13 cellular contexts compared by ENCODE assay signal in the genomic region with DNA sequence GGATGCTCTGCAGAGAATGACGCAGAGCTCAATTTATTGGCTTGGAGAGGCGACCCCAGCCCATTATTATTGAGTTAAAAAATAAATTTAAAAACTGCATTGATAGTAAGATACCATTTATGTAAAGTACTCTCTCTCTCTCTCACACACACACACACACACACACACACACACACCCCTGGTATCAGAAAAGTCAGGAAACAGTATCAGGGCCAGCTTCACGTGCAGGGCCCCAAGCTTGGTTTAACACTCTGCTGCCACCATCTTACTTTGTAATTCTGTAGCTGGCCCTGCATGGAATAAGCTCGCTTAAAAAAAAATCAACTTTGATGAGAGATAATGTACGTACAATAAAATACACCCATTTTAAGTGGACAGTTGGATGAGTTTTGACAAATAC. TPM values are rescaled to one million over a fixed set of nuclear protein-coding genes. Genes with fewer than 3 reads are reported as not detected.
DNase-seq lines count a peak whose midpoint lies in the region; ATAC-seq and TF ChIP-seq lines count a peak whose summit lies in the region.
"Had no signal": no experiment of that assay in that cellular context is flagged by ENCODE, and none has a peak within 500 bp of the region (broad histone marks: within the 10 kb centered on the region; RNA-seq: fewer than 3 reads in every experiment).

No MANE protein-coding gene starts in this region.

- peaks cover 61% of the 10 kb centered on the region for H3K4me1 ChIP-seq in CD4-positive, alpha-beta memory T cell (ENCODE audit: insufficient read depth, low read length)

- peaks cover 0 to 2% (median 0%) of the 10 kb centered on the region in 8 donors for H3K9me3 Mint-ChIP-seq in CD4-positive, alpha-beta memory T cell
- H3K9me3 Mint-ChIP-seq in activated T-helper 1 cell treated with anti-CD3 and anti-CD28 coated beads, Interleukin-12 subunit alpha, Interleukin-12 subunit beta, Interleukin-2, Interleukin-4 antibody, amounts not matched to agents 30 ng/mL and 10 ng/mL and 1 ng/mL, durations not matched to agents 14 hours and 24 hours and 36 hours = no peaks in the 10 kb centered on the region
- H3K9me3 Mint-ChIP-seq in natural killer cell = no peaks in the 10 kb centered on the region

- H3K27me3 ChIP-seq in CD4-positive, alpha-beta memory T cell (ENCODE audit: insufficient read depth, low read length) = no peaks in the 10 kb centered on the region

- no peaks in the 10 kb centered on the region for H3K9me3 ChIP-seq in CD4-positive, alpha-beta memory T cell (ENCODE audit: control insufficient read depth in 1 of 2, low read length in 2 of 2)
- H3K9me3 ChIP-seq: thoracic aorta had no signal

- ATAC-seq in natural killer cell (peak in 2 of 3 donors; percentile 25 to 27), GM18517 (IDR thresholded peaks at IDR 0.05; ENCODE audit: unreplicated experiment) (no peak)

- no peaks in the 10 kb centered on the region for H3K27me3 Mint-ChIP-seq in CD4-positive, alpha-beta memory T cell
- H3K27me3 Mint-ChIP-seq in activated T-helper 1 cell treated with anti-CD3 and anti-CD28 coated beads, Interleukin-12 subunit alpha, Interleukin-12 subunit beta, Interleukin-2, Interleukin-4 antibody, amounts not matched to agents 30 ng/mL and 10 ng/mL and 1 ng/mL, durations not matched to agents 14 hours and 24 hours and 36 hours (ENCODE audit: insufficient read depth) = no peaks in the 10 kb centered on the region
- H3K27me3 Mint-ChIP-seq in natural killer cell (ENCODE audit: low read depth in 2 of 2) = no peaks in the 10 kb centered on the region

- CTCF ChIA-PET in CD4-positive, alpha-beta memory T cell (lab: Charles Lee; ENCODE audit: partially characterized antibody) = interaction anchor here (0.6 to 6.4 kb wide), 34 partner anchors 9 to 145 kb away, joined by 3 to 54 read pairs (median 5); a partner anchor contains a TSS

- intact Hi-C loops in CD4-positive, alpha-beta memory T cell (cut with micrococcal nuclease) = loop anchor here (1.0 to 2.0 kb wide), 6 partner anchors 16 to 60 kb away; a partner anchor contains a TSS
- intact Hi-C loops in activated T-helper 1 cell treated with anti-CD3 and anti-CD28 coated beads, Interleukin-12 subunit alpha, Interleukin-12 subunit beta, Interleukin-2, Interleukin-4 antibody, amounts not matched to agents 30 ng/mL and 10 ng/mL and 1 ng/mL, durations not matched to agents 14 hours and 24 hours and 36 hours (cut with micrococcal nuclease) = loop anchor here (1.0 to 2.0 kb wide), 4 partner anchors 12 to 38 kb away; no protein-coding TSS in a partner anchor
- intact Hi-C loops in natural killer cell (cut with micrococcal nuclease) = no loop called here

- H3K4me1 Mint-ChIP-seq in CD4-positive, alpha-beta memory T cell = peaks cover 35 to 66% (median 43%) of the 10 kb centered on the region in 4 donors
- H3K4me1 Mint-ChIP-seq in activated T-helper 1 cell treated with anti-CD3 and anti-CD28 coated beads, Interleukin-12 subunit alpha, Interleukin-12 subunit beta, Interleukin-2, Interleukin-4 antibody, amounts not matched to agents 30 ng/mL and 10 ng/mL and 1 ng/mL, durations not matched to agents 14 hours and 24 hours and 36 hours (ENCODE audit: low read depth) = peaks cover 54% of the 10 kb centered on the region
- peaks cover 13 to 16% of the 10 kb centered on the region in 2 donors for H3K4me1 Mint-ChIP-seq in natural killer cell

- H3K4me3 Mint-ChIP-seq in CD4-positive, alpha-beta memory T cell = peak overlapping the region; percentile 83 to 94 (median 87)
- H3K4me3 Mint-ChIP-seq in activated T-helper 1 cell treated with anti-CD3 and anti-CD28 coated beads, Interleukin-12 subunit alpha, Interleukin-12 subunit beta, Interleukin-2, Interleukin-4 antibody, amounts not matched to agents 30 ng/mL and 10 ng/mL and 1 ng/mL, durations not matched to agents 14 hours and 24 hours and 36 hours = peak overlapping the region; percentile 74
- H3K4me3 Mint-ChIP-seq in natural killer cell = no peak overlapping the region

- H3K27ac Mint-ChIP-seq in CD4-positive, alpha-beta memory T cell = peak overlapping the region; percentile 95 to 100 (median 99)
- H3K27ac Mint-ChIP-seq in activated T-helper 1 cell treated with anti-CD3 and anti-CD28 coated beads, Interleukin-12 subunit alpha, Interleukin-12 subunit beta, Interleukin-2, Interleukin-4 antibody, amounts not matched to agents 30 ng/mL and 10 ng/mL and 1 ng/mL, durations not matched to agents 14 hours and 24 hours and 36 hours = peak overlapping the region; percentile 91
- peak overlapping the region in 1 of 2 donors; percentile 61 for H3K27ac Mint-ChIP-seq in natural killer cell

- DNase-seq in CD4-positive, alpha-beta memory T cell = no peak
- DNase-seq in GM12865 (ENCODE audit: low read depth) = peak; percentile 62
- DNase-seq in activated T-helper 1 cell treated with anti-CD3 and anti-CD28 coated beads, Interleukin-12 subunit alpha, Interleukin-12 subunit beta, Interleukin-2, Interleukin-4 antibody, amounts not matched to agents 30 ng/mL and 10 ng/mL and 1 ng/mL, durations not matched to agents 14 hours and 24 hours and 36 hours (ENCODE audit: low spot score) = no peak
- no peak for DNase-seq in natural killer cell
- DNase-seq in kidney glomerular epithelial cell (lab: John Stamatoyannopoulos, UW) = no peak
- no peak for DNase-seq in putamen (ENCODE audit: low spot score)
- DNase-seq in COLO829 (ENCODE audit: low spot score) = no peak
- DNase-seq: cerebellar nuclear complex; NK-92 treated with Interleukin-12 subunit alpha and Interleukin-12 subunit beta, amount 100 ng/mL, for 24 hours had no signal

- TF ChIP-seq CTCF in GM12865 (IDR thresholded peaks at IDR 0.05; ENCODE audit: insufficient read depth, low read depth, low read length, missing control alignments) (no peak), natural killer cell (IDR thresholded peaks at IDR 0.05) (no peak)

- no peaks in the 10 kb centered on the region for H3K36me3 ChIP-seq in CD4-positive, alpha-beta memory T cell (ENCODE audit: insufficient read depth, low read length)
- H3K36me3 ChIP-seq: thoracic aorta had no signal

- peaks cover 0 to 18% of the 10 kb centered on the region in 2 donors for H3K36me3 Mint-ChIP-seq in CD4-positive, alpha-beta memory T cell
- peaks cover 31% of the 10 kb centered on the region for H3K36me3 Mint-ChIP-seq in activated T-helper 1 cell treated with anti-CD3 and anti-CD28 coated beads, Interleukin-12 subunit alpha, Interleukin-12 subunit beta, Interleukin-2, Interleukin-4 antibody, amounts not matched to agents 30 ng/mL and 10 ng/mL and 1 ng/mL, durations not matched to agents 14 hours and 24 hours and 36 hours (ENCODE audit: low read depth)
- no peaks in the 10 kb centered on the region for H3K36me3 Mint-ChIP-seq in natural killer cell

- peak overlapping the region; percentile 4 to 42 for H3K4me3 ChIP-seq in CD4-positive, alpha-beta memory T cell (ENCODE audit: low read length in 2 of 2)
- H3K4me3 ChIP-seq in GM12865 (ENCODE audit: low read depth, low read length) = peak overlapping the region; percentile 94
- H3K4me3 ChIP-seq: thoracic aorta had no signal

- POLR2A ChIA-PET in CD4-positive, alpha-beta memory T cell (lab: Charles Lee; ENCODE audit: partially characterized antibody) = interaction anchor here (0.7 to 24.4 kb wide), 32 partner anchors 11 to 641 kb away, joined by 3 to 1022 read pairs (median 8); a partner anchor contains a TSS

- peak overlapping the region; percentile 85 for H3K27ac ChIP-seq in CD4-positive, alpha-beta memory T cell (ENCODE audit: low read depth, low read length)

RNA-seq across cellular contexts. Expression of a gene that starts 59.8 kb away (rescaled TPM):
- total RNA-seq in CD4-positive, alpha-beta memory T cell = 100 to 1,000 TPM; 283 to 289 TPM
- polyA plus RNA-seq in CD4-positive, alpha-beta memory T cell = 100 to 1,000 TPM; 170 to 323 TPM
- total RNA-seq in activated T-helper 1 cell treated with anti-CD3 and anti-CD28 coated beads, Interleukin-12 subunit alpha, Interleukin-12 subunit beta, Interleukin-2, Interleukin-4 antibody, amounts not matched to agents 30 ng/mL and 10 ng/mL and 1 ng/mL, durations not matched to agents 14 hours and 24 hours and 36 hours = 336 and 339 TPM in 2 replicates
- 10 to 100 TPM in 1 of 3 donors, 1 to 10 TPM in 2; 1.2 to 17.7 (median 7.9) TPM for total RNA-seq in natural killer cell
- total RNA-seq: epithelial cell of proximal tubule, LHCN-M2 had no signal

Comparison
In these comparisons a context has a peak if more than half of its experiments do, and no peak if none do; other contexts are left out.
1. RNA of a gene that starts 59.8 kb away (total RNA-seq): 336 to 339 TPM in activated T-helper 1 cell treated with anti-CD3 and anti-CD28 coated beads, Interleukin-12 subunit alpha, Interleukin-12 subunit beta, Interleukin-2, Interleukin-4 antibody, amounts not matched to agents 30 ng/mL and 10 ng/mL and 1 ng/mL, durations not matched to agents 14 hours and 24 hours and 36 hours and 283 to 289 TPM in CD4-positive, alpha-beta memory T cell; 1.2 to 17.7 TPM in natural killer cell; every median in the first group is over 10 times any median in the second.